In the genomic region with DNA sequence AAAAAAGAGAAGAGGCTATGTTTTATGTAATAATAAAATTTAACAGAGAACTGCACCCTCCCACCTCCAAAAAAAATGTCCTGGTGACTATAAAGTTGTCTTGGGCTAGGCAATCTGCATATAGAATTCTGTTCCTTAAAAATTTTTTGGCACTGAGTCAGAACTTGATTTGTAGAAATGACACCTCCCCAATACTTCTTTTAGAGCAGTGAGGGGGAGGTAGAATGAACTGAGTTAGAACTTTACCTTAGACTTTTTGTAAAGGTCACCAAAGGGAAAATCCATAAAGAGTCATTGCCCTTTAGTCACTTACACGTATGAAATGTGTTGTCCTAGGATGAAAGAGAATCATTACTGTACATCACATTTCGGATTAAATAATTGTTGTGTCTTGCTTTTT, we compare ENCODE assay signal across 11 cellular contexts.
DNase-seq lines count a peak whose midpoint lies in the region; ATAC-seq and TF ChIP-seq lines count a peak whose summit lies in the region.
"Had no signal": no experiment of that assay in that cellular context is flagged by ENCODE, and none has a peak within 500 bp of the region (broad histone marks: within the 10 kb centered on the region; RNA-seq: fewer than 3 reads in every experiment).

No MANE protein-coding gene starts in this region.

- no peak overlapping the region for H2AFZ ChIP-seq in osteoblast (ENCODE audit: low read length)

- H3K27ac Mint-ChIP-seq in T-cell (peak overlapping the region; percentile 33 to 79), osteocyte (ENCODE audit: unreplicated experiment) (peak overlapping the region; percentile 93)

- peaks cover 18% of the 10 kb centered on the region for H3K4me1 ChIP-seq in osteoblast (ENCODE audit: insufficient read depth, low read length)

- POLR2A ChIA-PET in T-cell (lab: Charles Lee): interaction anchor here (0.6 to 1.2 kb wide), 2 partner anchors 30 to 35 kb away, joined by 3 to 4 read pairs; no protein-coding TSS in a partner anchor

- H3K27ac ChIP-seq in coronary artery (no peak overlapping the region), osteoblast (ENCODE audit: low read depth, low read length) (no peak overlapping the region)
- H3K27ac ChIP-seq: KMS-11 had no signal

- H3K4me3 Mint-ChIP-seq in T-cell: no peak overlapping the region
- no peak overlapping the region for H3K4me3 Mint-ChIP-seq in osteocyte (ENCODE audit: unreplicated experiment)
- H3K4me3 Mint-ChIP-seq: mesothelial cell of epicardium had no signal

- H3K4me3 ChIP-seq in coronary artery (no peak overlapping the region), osteoblast (ENCODE audit: insufficient read depth, low read length) (no peak overlapping the region)

- H3K4me2 ChIP-seq in osteoblast (ENCODE audit: insufficient read depth, low read length): no peak overlapping the region
- H3K4me2 ChIP-seq: KMS-11 had no signal

- no peaks in the 10 kb centered on the region for H3K27me3 ChIP-seq in osteoblast (ENCODE audit: insufficient read depth, low read length)

- H3K27me3 Mint-ChIP-seq in T-cell (no peaks in the 10 kb centered on the region), osteocyte (ENCODE audit: unreplicated experiment) (no peaks in the 10 kb centered on the region)

- CTCF ChIA-PET in T-cell (lab: Charles Lee): interaction anchor here (0.6 to 1.3 kb wide), 4 partner anchors 9 to 58 kb away, joined by 3 to 4 read pairs (median 4); no protein-coding TSS in a partner anchor

- H3K9me3 Mint-ChIP-seq in T-cell: no peaks in the 10 kb centered on the region
- peaks cover 10% of the 10 kb centered on the region for H3K9me3 Mint-ChIP-seq in osteocyte (ENCODE audit: unreplicated experiment)

- TF ChIP-seq POLR2A in GM18505 (IDR thresholded peaks at IDR 0.05; ENCODE audit: borderline replicate concordance, extremely low read depth, insufficient read depth, insufficient read length): no peak

- ATAC-seq in GM18505 (IDR thresholded peaks at IDR 0.05; ENCODE audit: unreplicated experiment) (peak; percentile 13), GM21717 (IDR thresholded peaks at IDR 0.05; ENCODE audit: unreplicated experiment) (peak; percentile 42), T-cell (replicated peaks in 1 of 4) (peak in 1 of 4 experiments; percentile 31)

- peaks cover 16% of the 10 kb centered on the region for H3K36me3 Mint-ChIP-seq in T-cell
- no peaks in the 10 kb centered on the region for H3K36me3 Mint-ChIP-seq in osteocyte (ENCODE audit: unreplicated experiment)
- H3K36me3 Mint-ChIP-seq: mesothelial cell of epicardium had no signal

- peaks cover 54 to 61% (median 57%) of the 10 kb centered on the region in 3 donors for H3K4me1 Mint-ChIP-seq in T-cell
- peaks cover 65% of the 10 kb centered on the region for H3K4me1 Mint-ChIP-seq in osteocyte (ENCODE audit: unreplicated experiment)

- no peaks in the 10 kb centered on the region for H3K79me2 ChIP-seq in osteoblast (ENCODE audit: insufficient read depth, low read length)

- TF ChIP-seq CTCF in osteocyte (IDR thresholded peaks at IDR 0.05) (no peak), coronary artery (IDR thresholded peaks at IDR 0.05) (no peak), osteoblast (IDR thresholded peaks at IDR 0.05; ENCODE audit: extremely low read depth, low read depth, low read length) (no peak)

- no peak for DNase-seq in T-cell
- no peak for DNase-seq in osteocyte (ENCODE audit: extremely low spot score, unreplicated experiment)
- DNase-seq in coronary artery (ENCODE audit: low spot score): no peak
- no peak for DNase-seq in NCI-H1930 (lab: John Stamatoyannopoulos, UW)
- no peak for DNase-seq in osteoblast (ENCODE audit: insufficient read length, low spot score, missing footprints)
- DNase-seq: amniotic stem cell, retina had no signal

- H3K36me3 ChIP-seq in osteoblast (ENCODE audit: insufficient read depth, low read length): no peaks in the 10 kb centered on the region

- H4K20me1 ChIP-seq in osteoblast (ENCODE audit: insufficient read depth, low read length): no peaks in the 10 kb centered on the region

- H3K9me3 ChIP-seq in osteoblast (ENCODE audit: low read depth, low read length): no peaks in the 10 kb centered on the region
